ENCODE assay signal across 10 cellular contexts in genomic region chr16:69727916-69728270, GRCh38. TPM values are rescaled to one million over a fixed set of nuclear protein-coding genes. Genes with fewer than 3 reads are reported as not detected.
A peak's percentile ranks its signal among the peaks of the same experiment; 100 is the strongest.
DNase-seq lines count a peak whose midpoint lies in the region; ATAC-seq, FAIRE-seq and TF ChIP-seq lines count a peak whose summit lies in the region.
"Had no signal": no experiment of that assay in that cellular context is flagged by ENCODE, and none has a peak within 500 bp of the region (broad histone marks: within the 10 kb centered on the region; RNA-seq: fewer than 3 reads in every experiment).

No MANE protein-coding gene starts in this region.

- peaks cover 29% of the 10 kb centered on the region for H3K4me1 Mint-ChIP-seq in activated naive CD8-positive, alpha-beta T cell treated with anti-CD3 and anti-CD28 coated beads, Interleukin-2, amount 10 ng/mL, durations not matched to agents 7 days and 5 days

- POLR2A ChIA-PET in activated naive CD8-positive, alpha-beta T cell treated with anti-CD3 and anti-CD28 coated beads, Interleukin-2, amount 10 ng/mL, durations not matched to agents 7 days and 5 days (lab: Charles Lee): interaction anchor here (1.1 to 4.3 kb wide), 2 partner anchors 26 to 34 kb away, joined by 3 to 50 read pairs; partner anchors contain the start of gene NOB1

- H3K4me3 ChIP-seq in BLaER1: no peak overlapping the region
- no peak overlapping the region for H3K4me3 ChIP-seq in kidney (ENCODE audit: low read length in 2 of 2)
- no peak overlapping the region for H3K4me3 ChIP-seq in suprapubic skin

- H3K9me3 ChIP-seq in BLaER1 (no peaks in the 10 kb centered on the region), kidney (ENCODE audit: control insufficient read depth in 1 of 2, low read length in 2 of 2) (no peaks in the 10 kb centered on the region), suprapubic skin (no peaks in the 10 kb centered on the region)

- peaks cover 45% of the 10 kb centered on the region for H3K4me1 ChIP-seq in BLaER1
- H3K4me1 ChIP-seq in kidney (ENCODE audit: control insufficient read depth in 1 of 2, insufficient read depth in 1 of 2, low read depth in 1 of 2, low read length in 2 of 2): peaks cover 12 to 19% of the 10 kb centered on the region in 2 donors
- H3K4me1 ChIP-seq in suprapubic skin: peaks cover 19% of the 10 kb centered on the region

- no peaks in the 10 kb centered on the region for H3K36me3 Mint-ChIP-seq in activated naive CD8-positive, alpha-beta T cell treated with anti-CD3 and anti-CD28 coated beads, Interleukin-2, amount 10 ng/mL, durations not matched to agents 7 days and 5 days

- H3K36me3 ChIP-seq in BLaER1 (no peaks in the 10 kb centered on the region), kidney (ENCODE audit: control insufficient read depth in 1 of 2, insufficient read depth in 2 of 2, low read length in 2 of 2) (no peaks in the 10 kb centered on the region), suprapubic skin (no peaks in the 10 kb centered on the region)

- no peaks in the 10 kb centered on the region for H3K27me3 ChIP-seq in BLaER1
- H3K27me3 ChIP-seq in suprapubic skin: no peaks in the 10 kb centered on the region

- peak overlapping the region; percentile 84 for H3K27ac ChIP-seq in BLaER1
- H3K27ac ChIP-seq in kidney (ENCODE audit: low read depth in 2 of 2, low read length in 2 of 2): peak overlapping the region in 1 of 2 donors; percentile 17
- no peak overlapping the region for H3K27ac ChIP-seq in suprapubic skin

- no peaks in the 10 kb centered on the region for H3K27me3 Mint-ChIP-seq in activated naive CD8-positive, alpha-beta T cell treated with anti-CD3 and anti-CD28 coated beads, Interleukin-2, amount 10 ng/mL, durations not matched to agents 7 days and 5 days

- WGBS in suprapubic skin: 92% methylated on average over 5 of the region's 5 CpGs

- intact Hi-C loops in kidney (cut with DNase I): no loop called here

- TF ChIP-seq CTCF in GM20000 (IDR thresholded peaks at IDR 0.05; ENCODE audit: extremely low read depth, missing control alignments) (no peak), kidney (IDR thresholded peaks at IDR 0.05; ENCODE audit: borderline replicate concordance, extremely low read depth, insufficient read depth) (no peak), suprapubic skin (IDR thresholded peaks at IDR 0.05) (no peak)

- peak overlapping the region; percentile 47 for H3K4me3 Mint-ChIP-seq in activated naive CD8-positive, alpha-beta T cell treated with anti-CD3 and anti-CD28 coated beads, Interleukin-2, amount 10 ng/mL, durations not matched to agents 7 days and 5 days

- no peak for FAIRE-seq in kidney (lab: Jason Lieb, UNC)
- FAIRE-seq: bronchial epithelial cell had no signal

- no peak for ATAC-seq in activated naive CD8-positive, alpha-beta T cell treated with anti-CD3 and anti-CD28 coated beads, Interleukin-2, amount 10 ng/mL, durations not matched to agents 7 days and 5 days (ENCODE audit: low read depth)

- no peaks in the 10 kb centered on the region for H3K9me3 Mint-ChIP-seq in activated naive CD8-positive, alpha-beta T cell treated with anti-CD3 and anti-CD28 coated beads, Interleukin-2, amount 10 ng/mL, durations not matched to agents 7 days and 5 days

- peak overlapping the region; percentile 94 for H3K4me2 ChIP-seq in BLaER1

- no peak for TF ChIP-seq POLR2A in suprapubic skin (IDR thresholded peaks at IDR 0.05)

- no peaks in the 10 kb centered on the region for H4K20me1 ChIP-seq in BLaER1

- TF ChIP-seq EP300 in suprapubic skin (IDR thresholded peaks at IDR 0.05): no peak

- H3K27ac Mint-ChIP-seq in activated naive CD8-positive, alpha-beta T cell treated with anti-CD3 and anti-CD28 coated beads, Interleukin-2, amount 10 ng/mL, durations not matched to agents 7 days and 5 days: no peak overlapping the region

- DNase-seq in H4 (ENCODE audit: low spot score): peak; percentile 32
- DNase-seq in activated naive CD8-positive, alpha-beta T cell treated with anti-CD3 and anti-CD28 coated beads, Interleukin-2, amount 10 ng/mL, durations not matched to agents 7 days and 5 days: no peak
- DNase-seq in mucosa of gallbladder (ENCODE audit: low spot score): peak; percentile 27
- no peak for DNase-seq in GM20000 (ENCODE audit: low spot score)
- no peak for DNase-seq in kidney
- no peak for DNase-seq in suprapubic skin (ENCODE audit: low spot score in 2 of 2)
- no peak for DNase-seq in NCI-H524 (lab: John Stamatoyannopoulos, UW)
- DNase-seq: RPMI8226 had no signal

- H3K9ac ChIP-seq in BLaER1: no peak overlapping the region
- no peak overlapping the region for H3K9ac ChIP-seq in kidney (ENCODE audit: low read length in 2 of 2)

RNA-seq across cellular contexts. Expression of gene NQO1, which starts 1.5 kb away (rescaled TPM):
- 2,318 and 2,447 TPM in 2 replicates for total RNA-seq in H4 (2014; rRNA removed; shearing (Covaris generic))
- 10 to 100 TPM; 12.1 to 14.5 TPM for total RNA-seq in activated naive CD8-positive, alpha-beta T cell treated with anti-CD3 and anti-CD28 coated beads, Interleukin-2, amount 10 ng/mL, durations not matched to agents 7 days and 5 days
- total RNA-seq in mucosa of gallbladder (528 TPM), kidney (87.5 TPM), suprapubic skin (10 to 100 TPM; 10.2 to 34.6 (median 21.4) TPM)
- 414 TPM for polyA plus RNA-seq in kidney (ENCODE audit: insufficient read depth, low read depth, low replicate concordance)

RNA-seq across cellular contexts. Expression of gene NOB1, which starts 26.8 kb away (rescaled TPM):
- 13.3 and 20.2 TPM in 2 replicates for total RNA-seq in H4 (2014; rRNA removed; shearing (Covaris generic))
- 10 to 100 TPM; 54.5 to 59.0 TPM for total RNA-seq in activated naive CD8-positive, alpha-beta T cell treated with anti-CD3 and anti-CD28 coated beads, Interleukin-2, amount 10 ng/mL, durations not matched to agents 7 days and 5 days
- 31.6 TPM for total RNA-seq in mucosa of gallbladder
- 50.4 TPM for total RNA-seq in kidney
- 34.9 TPM for polyA plus RNA-seq in kidney (ENCODE audit: insufficient read depth, low read depth, low replicate concordance)
- 10 to 100 TPM; 45.2 to 62.9 (median 52.1) TPM for total RNA-seq in suprapubic skin

RNA-seq across cellular contexts. Expression of gene WWP2, which starts 34.2 kb away (rescaled TPM):
- total RNA-seq in H4 (2014; rRNA removed; shearing (Covaris generic)): 12.6 and 15.1 TPM in 2 replicates
- total RNA-seq in activated naive CD8-positive, alpha-beta T cell treated with anti-CD3 and anti-CD28 coated beads, Interleukin-2, amount 10 ng/mL, durations not matched to agents 7 days and 5 days: 10 to 100 TPM; 60.6 to 61.5 TPM
- total RNA-seq in mucosa of gallbladder: 68.6 TPM
- 128 TPM for total RNA-seq in kidney
- polyA plus RNA-seq in kidney (ENCODE audit: insufficient read depth, low read depth, low replicate concordance): 30.0 TPM
- 10 to 100 TPM; 27.1 to 48.9 (median 42.2) TPM for total RNA-seq in suprapubic skin

Comparison
In these comparisons a context has a peak if more than half of its experiments do, and no peak if none do; other contexts are left out.
1. DNase-seq: peak in H4 (single experiment) and mucosa of gallbladder (single experiment); none in activated naive CD8-positive, alpha-beta T cell treated with anti-CD3 and anti-CD28 coated beads, Interleukin-2, amount 10 ng/mL, durations not matched to agents 7 days and 5 days (single experiment), GM20000 (single experiment), kidney (single experiment), suprapubic skin (0 of 2) and NCI-H524 (0 of 2).